In the genomic region with DNA sequence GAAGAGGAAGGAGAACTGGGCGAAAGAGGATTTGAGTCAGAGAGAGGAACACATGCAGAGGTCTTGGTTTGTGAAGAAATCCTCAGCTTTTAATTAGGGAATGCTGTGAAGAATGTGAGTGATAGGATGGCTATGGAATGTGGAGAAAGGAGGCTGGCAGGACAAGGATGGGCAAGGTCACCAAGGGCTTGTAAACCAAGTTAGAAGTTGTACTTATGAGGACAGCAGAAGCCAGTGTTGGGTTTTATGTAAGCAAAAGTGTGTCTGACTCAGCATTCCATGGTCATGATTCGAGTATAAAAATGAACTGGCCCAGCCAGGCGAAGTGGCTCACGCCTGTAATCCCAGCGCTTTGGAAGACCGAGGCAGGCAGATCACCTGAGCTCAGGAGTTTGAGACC, we compare ENCODE assay signal across 9 cellular contexts. TPM values are rescaled to one million over a fixed set of nuclear protein-coding genes. Genes with fewer than 3 reads are reported as not detected.
DNase-seq lines count a peak whose midpoint lies in the region; ATAC-seq and TF ChIP-seq lines count a peak whose summit lies in the region.
"Had no signal": no experiment of that assay in that cellular context is flagged by ENCODE, and none has a peak within 500 bp of the region (broad histone marks: within the 10 kb centered on the region; RNA-seq: fewer than 3 reads in every experiment).

No MANE protein-coding gene starts in this region.

- 50 to 57% methylated on average over 1 to 6 of the region's 6 CpGs for WGBS in gastroesophageal sphincter (ENCODE audit: low coverage in 1 of 2), 2 donors
- WGBS in smooth muscle cell (ENCODE audit: low lambda C conversion rate): 31% methylated on average over 6 of the region's 6 CpGs

- H3K4me3 ChIP-seq in gastroesophageal sphincter (no peak overlapping the region), smooth muscle cell (no peak overlapping the region)

- no peaks in the 10 kb centered on the region for H3K36me3 ChIP-seq in gastroesophageal sphincter
- H3K36me3 ChIP-seq in smooth muscle cell (ENCODE audit: low read depth): no peaks in the 10 kb centered on the region

- peak overlapping the region; percentile 18 for H3K4me2 ChIP-seq in smooth muscle cell

- H3K79me2 ChIP-seq in smooth muscle cell (ENCODE audit: low read depth): no peaks in the 10 kb centered on the region

- H3K27me3 ChIP-seq in gastroesophageal sphincter (no peaks in the 10 kb centered on the region), smooth muscle cell (ENCODE audit: low read depth) (no peaks in the 10 kb centered on the region)

- no peaks in the 10 kb centered on the region for H3F3A ChIP-seq in smooth muscle cell (ENCODE audit: low read depth)

- TF ChIP-seq CTCF in gastroesophageal sphincter (IDR thresholded peaks at IDR 0.05): no peak
- TF ChIP-seq CTCF in smooth muscle cell (IDR thresholded peaks at IDR 0.05; ENCODE audit: borderline replicate concordance, insufficient read depth, poor library complexity, severe bottlenecking): no peak

- H3K9me3 ChIP-seq in gastroesophageal sphincter: no peaks in the 10 kb centered on the region
- no peaks in the 10 kb centered on the region for H3K9me3 ChIP-seq in smooth muscle cell (replicated peaks; ENCODE audit: low read depth)

- H3K4me1 ChIP-seq in gastroesophageal sphincter: peaks cover 0 to 20% (median 2%) of the 10 kb centered on the region in 3 donors
- no peaks in the 10 kb centered on the region for H3K4me1 ChIP-seq in smooth muscle cell (ENCODE audit: low read depth)

- H3K9ac ChIP-seq in smooth muscle cell (ENCODE audit: low read depth): no peak overlapping the region

- no peak for TF ChIP-seq POLR2A in gastroesophageal sphincter (IDR thresholded peaks at IDR 0.05)
- TF ChIP-seq POLR2A in erythroblast (IDR thresholded peaks at IDR 0.05; ENCODE audit: low read length): no peak

- ATAC-seq in gastroesophageal sphincter (no peak), GM18519 (IDR thresholded peaks at IDR 0.05; ENCODE audit: low FRiP score, unreplicated experiment) (no peak)

- no peaks in the 10 kb centered on the region for H4K20me1 ChIP-seq in smooth muscle cell (ENCODE audit: low read depth)

- no peak overlapping the region for H2AFZ ChIP-seq in smooth muscle cell (ENCODE audit: low read depth)

- peak; percentile 100 for DNase-seq in HCEC 1CT
- DNase-seq in T1000 (lab: John Stamatoyannopoulos, UW): peak; percentile 74
- DNase-seq in smooth muscle cell (lab: John Stamatoyannopoulos, UW; ENCODE audit: unreplicated experiment): no peak
- no peak for DNase-seq in NCI-H1694 treated with DMSO at 0.1 percent for 48 hours (lab: John Stamatoyannopoulos, UW)
- DNase-seq in DMS114 treated with DMSO at 0.1 percent for 48 hours (lab: John Stamatoyannopoulos, UW; ENCODE audit: unreplicated experiment): no peak
- DNase-seq in erythroblast (lab: John Stamatoyannopoulos, UW): no peak
- DNase-seq: effector CD8-positive, alpha-beta T cell had no signal

- no peak for TF ChIP-seq EP300 in gastroesophageal sphincter (IDR thresholded peaks at IDR 0.05)

- H3K27ac ChIP-seq in gastroesophageal sphincter: peak overlapping the region in 3 of 4 donors; percentile 27 to 68 (median 47)
- peak overlapping the region; percentile 60 for H3K27ac ChIP-seq in smooth muscle cell (ENCODE audit: low read depth)

RNA-seq across cellular contexts. Expression of a gene that starts 59.9 kb away (rescaled TPM):
- total RNA-seq in gastroesophageal sphincter: 1 to 10 TPM in 1 of 4 donors, under 1 TPM in 2, not detected in 1; 0.32 to 3.3 (median 0.85) TPM
- 0.09 and 1.9 TPM in 2 replicates for total RNA-seq in smooth muscle cell
- 0.35 TPM in 1 of 2 replicates, not detected in the other for polyA plus RNA-seq in smooth muscle cell

Comparison
In these comparisons a context has a peak if more than half of its experiments do, and no peak if none do; other contexts are left out.
1. DNase-seq: peak in HCEC 1CT (single experiment) and T1000 (single experiment); none in smooth muscle cell (single experiment), NCI-H1694 treated with DMSO at 0.1 percent for 48 hours (single experiment), DMS114 treated with DMSO at 0.1 percent for 48 hours (single experiment) and erythroblast (0 of 2).